1 cellular context compared by ENCODE assay signal in the genomic region with DNA sequence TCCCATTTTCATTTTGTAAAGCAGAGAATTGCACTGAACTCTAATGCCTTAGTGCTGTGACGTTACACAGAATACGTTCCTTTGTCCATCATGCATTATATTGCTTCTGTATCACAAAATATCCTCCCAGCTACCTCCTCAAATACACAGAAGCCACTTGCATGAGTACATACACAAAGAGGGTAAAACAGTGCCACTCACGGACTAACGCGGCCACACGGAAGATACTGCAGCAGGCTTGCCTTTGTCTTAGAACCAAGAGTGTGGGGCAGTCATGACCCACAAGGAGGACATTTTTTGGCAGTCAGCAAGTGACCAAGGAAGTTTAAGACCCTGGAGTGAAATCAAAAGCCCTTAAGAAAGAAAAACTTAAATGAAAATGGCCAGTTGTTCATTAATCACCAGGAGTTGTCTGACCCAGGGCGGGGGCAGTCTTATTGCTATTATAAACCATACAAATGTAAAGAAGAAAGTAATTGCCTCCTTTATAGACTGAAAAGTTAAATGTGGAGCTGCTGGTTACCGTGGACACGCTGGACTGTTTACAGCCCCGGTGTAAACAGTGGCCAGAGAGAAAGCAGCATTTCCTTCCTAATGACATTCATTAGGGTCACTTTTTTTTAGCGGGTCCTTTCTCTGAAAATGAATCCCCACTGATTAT.
TF ChIP-seq lines count a peak whose summit lies in the region.

No MANE protein-coding gene starts in this region.

TF ChIP-seq in K562, 482 proteins besides CTCF, POLR2A, EP300 and RAD21:
- no peak for TF ChIP-seq CHCHD3 (CRISPR knock-in tag; IDR thresholded peaks at IDR 0.05)
TF ChIP-seq in K562: peak in this region for 0.
